In genomic region chr2:21279525-21279924, GRCh38 we compare ENCODE assay signal across 18 cellular contexts.
DNase-seq lines count a peak whose midpoint lies in the region; ATAC-seq, FAIRE-seq and TF ChIP-seq lines count a peak whose summit lies in the region.
"Had no signal": no experiment of that assay in that cellular context is flagged by ENCODE, and none has a peak within 500 bp of the region (broad histone marks: within the 10 kb centered on the region; RNA-seq: fewer than 3 reads in every experiment).

No MANE protein-coding gene starts in this region.

- H3K36me3 Mint-ChIP-seq in nephron progenitor cell (ENCODE audit: low read depth): no peaks in the 10 kb centered on the region
- H3K36me3 Mint-ChIP-seq in activated CD4-positive, alpha-beta memory T cell treated with anti-CD3 and anti-CD28 coated beads for 36 hours: no peaks in the 10 kb centered on the region
- H3K36me3 Mint-ChIP-seq: CD4-positive, alpha-beta memory T cell had no signal

- DNase-seq in stimulated activated naive CD8-positive, alpha-beta T cell treated with anti-CD3 and anti-CD28 coated beads, Interleukin-15, amount 100 ng/mL, for 72 hours: no peak
- no peak for DNase-seq in stimulated activated naive CD8-positive, alpha-beta T cell treated with anti-CD3 and anti-CD28 coated beads, Interleukin-15, Interleukin-2, amounts not matched to agents 100 U/mL and 50 U/mL, for 24 hours
- DNase-seq in left cardiac atrium (peak; percentile 47), nephron progenitor cell (peak; percentile 25), nucleus accumbens (lab: John Stamatoyannopoulos, UW) (no peak), RCC 7860 (ENCODE audit: low spot score) (no peak)
- DNase-seq in activated CD4-positive, alpha-beta memory T cell treated with anti-CD3 and anti-CD28 coated beads for 36 hours: no peak
- DNase-seq: CD4-positive, alpha-beta memory T cell; GF-D8; GM23248; KBM-7; MV-4-11; NCI-H187 treated with DMSO at 0.1 percent for 48 hours; NCI-H526; PC-9 had no signal

- no peak overlapping the region for H3K4me3 Mint-ChIP-seq in stimulated activated naive CD8-positive, alpha-beta T cell treated with anti-CD3 and anti-CD28 coated beads, Interleukin-15, amount 100 ng/mL, for 72 hours
- peak overlapping the region; percentile 22 for H3K4me3 Mint-ChIP-seq in nephron progenitor cell
- H3K4me3 Mint-ChIP-seq in activated CD4-positive, alpha-beta memory T cell treated with anti-CD3 and anti-CD28 coated beads for 36 hours: no peak overlapping the region
- H3K4me3 Mint-ChIP-seq: CD4-positive, alpha-beta memory T cell had no signal

- H3K9me3 Mint-ChIP-seq in stimulated activated naive CD8-positive, alpha-beta T cell treated with anti-CD3 and anti-CD28 coated beads, Interleukin-15, amount 100 ng/mL, for 72 hours: no peaks in the 10 kb centered on the region
- H3K9me3 Mint-ChIP-seq in nephron progenitor cell: no peaks in the 10 kb centered on the region
- H3K9me3 Mint-ChIP-seq in activated CD4-positive, alpha-beta memory T cell treated with anti-CD3 and anti-CD28 coated beads for 36 hours: no peaks in the 10 kb centered on the region
- H3K9me3 Mint-ChIP-seq: CD4-positive, alpha-beta memory T cell had no signal

- intact Hi-C loops in left cardiac atrium (cut with DNase I): no loop called here
- intact Hi-C loops in activated CD4-positive, alpha-beta memory T cell treated with anti-CD3 and anti-CD28 coated beads for 36 hours (cut with micrococcal nuclease): no loop called here

- H3K27me3 Mint-ChIP-seq in stimulated activated naive CD8-positive, alpha-beta T cell treated with anti-CD3 and anti-CD28 coated beads, Interleukin-15, amount 100 ng/mL, for 72 hours: no peaks in the 10 kb centered on the region
- peaks cover 14% of the 10 kb centered on the region for H3K27me3 Mint-ChIP-seq in nephron progenitor cell (ENCODE audit: low read depth, poor library complexity)
- H3K27me3 Mint-ChIP-seq in activated CD4-positive, alpha-beta memory T cell treated with anti-CD3 and anti-CD28 coated beads for 36 hours: no peaks in the 10 kb centered on the region
- H3K27me3 Mint-ChIP-seq: CD4-positive, alpha-beta memory T cell had no signal

- no peaks in the 10 kb centered on the region for H3K4me1 Mint-ChIP-seq in stimulated activated naive CD8-positive, alpha-beta T cell treated with anti-CD3 and anti-CD28 coated beads, Interleukin-15, amount 100 ng/mL, for 72 hours
- H3K4me1 Mint-ChIP-seq in nephron progenitor cell: peaks cover 24% of the 10 kb centered on the region
- no peaks in the 10 kb centered on the region for H3K4me1 Mint-ChIP-seq in activated CD4-positive, alpha-beta memory T cell treated with anti-CD3 and anti-CD28 coated beads for 36 hours (ENCODE audit: low read depth)
- H3K4me1 Mint-ChIP-seq: CD4-positive, alpha-beta memory T cell had no signal

- no peak for TF ChIP-seq CTCF in nephron progenitor cell (IDR thresholded peaks at IDR 0.05)

- FAIRE-seq in RCC 7860 (lab: Jason Lieb, UNC): no peak
- FAIRE-seq: A204.1, GM19239 had no signal

- H3K27ac Mint-ChIP-seq in stimulated activated naive CD8-positive, alpha-beta T cell treated with anti-CD3 and anti-CD28 coated beads, Interleukin-15, amount 100 ng/mL, for 72 hours: peak overlapping the region in 1 of 2 donors; percentile 57
- H3K27ac Mint-ChIP-seq in nephron progenitor cell: peak overlapping the region; percentile 84
- H3K27ac Mint-ChIP-seq in activated CD4-positive, alpha-beta memory T cell treated with anti-CD3 and anti-CD28 coated beads for 36 hours: no peak overlapping the region
- H3K27ac Mint-ChIP-seq: CD4-positive, alpha-beta memory T cell had no signal

- peak; percentile 6 for ATAC-seq in stimulated activated naive CD8-positive, alpha-beta T cell treated with anti-CD3 and anti-CD28 coated beads, Interleukin-15, amount 100 ng/mL, for 72 hours
- no peak for ATAC-seq in stimulated activated naive CD8-positive, alpha-beta T cell treated with anti-CD3 and anti-CD28 coated beads, Interleukin-15, Interleukin-2, amounts not matched to agents 100 U/mL and 50 U/mL, for 24 hours
- peak; percentile 75 to 76 for ATAC-seq in left cardiac atrium
- ATAC-seq in GM21381 (IDR thresholded peaks at IDR 0.05; ENCODE audit: unreplicated experiment): no peak

- POLR2A ChIA-PET in activated CD4-positive, alpha-beta memory T cell treated with anti-CD3 and anti-CD28 coated beads for 36 hours (lab: Charles Lee): no interaction called here

- CTCF ChIA-PET in activated CD4-positive, alpha-beta memory T cell treated with anti-CD3 and anti-CD28 coated beads for 36 hours (lab: Charles Lee): no interaction called here

Comparison
In these comparisons a context has a peak if more than half of its experiments do, and no peak if none do; other contexts are left out.
1. ATAC-seq: peak in stimulated activated naive CD8-positive, alpha-beta T cell treated with anti-CD3 and anti-CD28 coated beads, Interleukin-15, amount 100 ng/mL, for 72 hours (single experiment) and left cardiac atrium (2 of 2); none in stimulated activated naive CD8-positive, alpha-beta T cell treated with anti-CD3 and anti-CD28 coated beads, Interleukin-15, Interleukin-2, amounts not matched to agents 100 U/mL and 50 U/mL, for 24 hours (single experiment) and GM21381 (single experiment).
2. DNase-seq: peak in left cardiac atrium (single experiment) and nephron progenitor cell (single experiment); none in stimulated activated naive CD8-positive, alpha-beta T cell treated with anti-CD3 and anti-CD28 coated beads, Interleukin-15, amount 100 ng/mL, for 72 hours (0 of 2), stimulated activated naive CD8-positive, alpha-beta T cell treated with anti-CD3 and anti-CD28 coated beads, Interleukin-15, Interleukin-2, amounts not matched to agents 100 U/mL and 50 U/mL, for 24 hours (single experiment), activated CD4-positive, alpha-beta memory T cell treated with anti-CD3 and anti-CD28 coated beads for 36 hours (single experiment), nucleus accumbens (0 of 56) and RCC 7860 (single experiment).